ENCODE assay signal across 10 cellular contexts in genomic region chr17:77456951-77457548, GRCh38.
A peak's percentile ranks its signal among the peaks of the same experiment; 100 is the strongest.
DNase-seq lines count a peak whose midpoint lies in the region; ATAC-seq, FAIRE-seq and TF ChIP-seq lines count a peak whose summit lies in the region.
"Had no signal": no experiment of that assay in that cellular context is flagged by ENCODE, and none has a peak within 500 bp of the region (broad histone marks: within the 10 kb centered on the region; RNA-seq: fewer than 3 reads in every experiment).

No MANE protein-coding gene starts in this region.

- peaks cover 94% of the 10 kb centered on the region for H3K79me2 ChIP-seq in HepG2 (ENCODE audit: insufficient read depth, low read length)

- no peak for ATAC-seq in HepG2
- no peak for ATAC-seq in right lobe of liver
- ATAC-seq in upper lobe of left lung (ENCODE audit: low FRiP score in 2 of 2), result no peak

- no peak overlapping the region for H2AFZ ChIP-seq in HepG2 (ENCODE audit: low read length)

- POLR2A ChIA-PET in HepG2 (lab: Yijun Ruan, JAX), result no interaction called here

- DNase-seq in HepG2 (ENCODE audit: low spot score) (no peak), right lobe of liver (no peak), upper lobe of left lung (peak; percentile 49 to 55), urothelium cell line (ENCODE audit: low spot score) (no peak), coronary artery (ENCODE audit: low spot score) (no peak), SIG-M5 (lab: John Stamatoyannopoulos, UW) (no peak)
- peak; percentile 74 to 75 for DNase-seq in activated T-cell treated with anti-CD3 and anti-CD28 coated beads, Interleukin-2, amount 50 U/mL, for 48 hours
- DNase-seq: OCI-M1, retina had no signal

- 89% methylated on average over 13 of the region's 18 CpGs for WGBS in HepG2 (ENCODE audit: low lambda C conversion rate)
- WGBS in right lobe of liver (ENCODE audit: insufficient coverage, low coverage, low lambda C conversion rate, missing lambda C conversion rate), result 85% methylated on average over 4 of the region's 18 CpGs
- WGBS in upper lobe of left lung, 2 donors, result 60 to 73% methylated on average over 4 to 14 of the region's 18 CpGs

- H3K4me3 ChIP-seq in HepG2 (replicated peaks in 1 of 3; ENCODE audit: insufficient read depth in 1 of 3, low read depth in 2 of 3, low read length in 3 of 3) (no peak overlapping the region), right lobe of liver (no peak overlapping the region), mucosa of rectum (ENCODE audit: low read length in 2 of 2) (peak overlapping the region in 1 of 2 donors; percentile 45), upper lobe of left lung (peak overlapping the region in 1 of 4 donors; percentile 13), coronary artery (no peak overlapping the region)

- H3K9ac ChIP-seq in HepG2 (ENCODE audit: insufficient read depth, low read depth, low read length) (no peak overlapping the region), mucosa of rectum (ENCODE audit: low read depth in 1 of 2, low read length in 2 of 2) (peak overlapping the region in 1 of 2 donors; percentile 41)

- no peak overlapping the region for H3K4me2 ChIP-seq in HepG2 (ENCODE audit: low read depth, low read length)

- H3K27ac ChIP-seq in HepG2 (ENCODE audit: extremely low read length, insufficient read depth, low read length), result peak overlapping the region; percentile 24
- H3K27ac ChIP-seq in right lobe of liver, result no peak overlapping the region
- H3K27ac ChIP-seq in mucosa of rectum (ENCODE audit: low read depth in 2 of 2, low read length in 2 of 2), result peak overlapping the region; percentile 9 to 75
- peak overlapping the region in 3 of 4 donors; percentile 50 to 85 (median 80) for H3K27ac ChIP-seq in upper lobe of left lung
- H3K27ac ChIP-seq in coronary artery, result no peak overlapping the region

- no peak for TF ChIP-seq RAD21 in HepG2 (CRISPR knock-in tag; IDR thresholded peaks at IDR 0.05)

- FAIRE-seq in HepG2 (lab: Jason Lieb, UNC) (no peak), urothelium cell line (lab: Jason Lieb, UNC) (no peak)

- TF ChIP-seq EP300 in HepG2 (IDR thresholded peaks at IDR 0.05; ENCODE audit: low read depth in 2 of 2, low read length in 2 of 2), result no peak
- TF ChIP-seq EP300 in HepG2 (CRISPR knock-in tag; IDR thresholded peaks at IDR 0.05; ENCODE audit: borderline replicate concordance), result no peak
- no peak for TF ChIP-seq EP300 in upper lobe of left lung (IDR thresholded peaks at IDR 0.05)

- H3K4me1 ChIP-seq in HepG2 (ENCODE audit: insufficient read depth, low read length) (peaks cover 97% of the 10 kb centered on the region), right lobe of liver (peaks cover 0 to 66% (median 27%) of the 10 kb centered on the region in 4 donors), mucosa of rectum (ENCODE audit: control insufficient read depth in 2 of 2, insufficient read depth in 2 of 2, low read length in 2 of 2) (peaks cover 38 to 43% of the 10 kb centered on the region in 2 donors), upper lobe of left lung (peaks cover 59 to 89% (median 68%) of the 10 kb centered on the region in 4 donors)

- no peak for TF ChIP-seq CTCF in HepG2 (CRISPR knock-in tag; IDR thresholded peaks at IDR 0.05)
- TF ChIP-seq CTCF in right lobe of liver (IDR thresholded peaks at IDR 0.05), result no peak
- TF ChIP-seq CTCF in upper lobe of left lung (IDR thresholded peaks at IDR 0.05), result no peak
- TF ChIP-seq CTCF in coronary artery (IDR thresholded peaks at IDR 0.05), result no peak

- in situ Hi-C loops in HepG2 (cut with HindIII; ENCODE audit: extremely low pct_ligation_motif_present, low pct_unique_long_range_greater_than_20kb), result no loop called here

- no peak for TF ChIP-seq POLR2A in HepG2 (IDR thresholded peaks at IDR 0.05; ENCODE audit: insufficient read depth in 1 of 2, low read depth in 2 of 2, low read length in 2 of 2)
- no peak for TF ChIP-seq POLR2A in right lobe of liver (IDR thresholded peaks at IDR 0.05)
- TF ChIP-seq POLR2A in upper lobe of left lung (IDR thresholded peaks at IDR 0.05), result no peak

- no TSS peak for BruUV-seq in HepG2 (replicated peaks; lab: Mats Ljungman, UMichigan)

- CTCF ChIA-PET in HepG2 (lab: Yijun Ruan, JAX; ENCODE audit: low intra/inter-chr PET ratio, low total read pairs), result no interaction called here

- H3K9me3 ChIP-seq in HepG2 (ENCODE audit: low read length) (no peaks in the 10 kb centered on the region), right lobe of liver (no peaks in the 10 kb centered on the region), mucosa of rectum (ENCODE audit: control insufficient read depth in 2 of 2, low read length in 2 of 2) (no peaks in the 10 kb centered on the region), upper lobe of left lung (no peaks in the 10 kb centered on the region)

- no peaks in the 10 kb centered on the region for H3K27me3 ChIP-seq in HepG2 (ENCODE audit: control insufficient read depth in 1 of 2, insufficient read depth in 2 of 2, low read length in 2 of 2)
- H3K27me3 ChIP-seq in right lobe of liver, result no peaks in the 10 kb centered on the region
- H3K27me3 ChIP-seq in mucosa of rectum (ENCODE audit: control insufficient read depth in 2 of 2, insufficient read depth in 2 of 2, low read length in 2 of 2), result no peaks in the 10 kb centered on the region
- H3K27me3 ChIP-seq in upper lobe of left lung, result no peaks in the 10 kb centered on the region

- peaks cover 63% of the 10 kb centered on the region for H4K20me1 ChIP-seq in HepG2 (ENCODE audit: insufficient read depth, low read length)

- intact Hi-C loops in HepG2 (cut with micrococcal nuclease; ENCODE audit: unreplicated experiment), result no loop called here
- intact Hi-C loops in right lobe of liver (cut with DNase I), result no loop called here

- H3K36me3 ChIP-seq in HepG2 (replicated peaks in 1 of 2; ENCODE audit: control insufficient read depth in 1 of 2, insufficient read depth in 2 of 2, low read length in 2 of 2) (peaks cover 9 to 30% of the 10 kb centered on the region in 2 experiments), right lobe of liver (no peaks in the 10 kb centered on the region), mucosa of rectum (ENCODE audit: control insufficient read depth in 2 of 2, insufficient read depth in 2 of 2, low read length in 2 of 2) (peaks cover 0 to 5% of the 10 kb centered on the region in 2 donors), upper lobe of left lung (no peaks in the 10 kb centered on the region)

TF ChIP-seq in HepG2, 621 proteins besides CTCF, POLR2A, EP300 and RAD21:
- TF ChIP-seq ZNF263 (CRISPR knock-in tag; IDR thresholded peaks at IDR 0.05) (0 out of 2 replicates have a peak, but pooled peaks have one; percentile 8), NONO (IDR thresholded peaks at IDR 0.05) (no peak), NONO (CRISPR knock-in tag; conservative IDR thresholded peaks at IDR 0.05) (0 out of 2 replicates have a peak, but pooled peaks have one; percentile 24), ZNF382 (CRISPR knock-in tag; IDR thresholded peaks at IDR 0.05; ENCODE audit: borderline replicate concordance) (no peak), RBFOX2 (IDR thresholded peaks at IDR 0.05; ENCODE audit: low read depth, low read length) (peak; percentile 7; the same call in 1 of the 2 replicates), ZC3H13 (CRISPR knock-in tag; IDR thresholded peaks at IDR 0.05) (0 out of 2 replicates have a peak, but pooled peaks have one; percentile 37), FIP1L1 (IDR thresholded peaks at IDR 0.05; ENCODE audit: borderline replicate concordance, insufficient read depth, low read depth, low read length) (no peak), AGO2 (optimal IDR thresholded peaks at IDR 0.05; ENCODE audit: low read depth, low read length) (peak; percentile 75), ZNF800 (CRISPR knock-in tag; IDR thresholded peaks at IDR 0.05) (no peak), ZNF225 (CRISPR knock-in tag; IDR thresholded peaks at IDR 0.05) (0 out of 2 replicates have a peak, but pooled peaks have one; percentile 50), ZNF605 (CRISPR knock-in tag; IDR thresholded peaks at IDR 0.05) (no peak)

Comparison
In these comparisons a context has a peak if more than half of its experiments do, and no peak if none do; other contexts are left out.
1. H3K27ac ChIP-seq: peak in HepG2 (single experiment), mucosa of rectum (2 of 2) and upper lobe of left lung (3 of 4); none in right lobe of liver (0 of 3) and coronary artery (0 of 2).
2. DNase-seq: peak in activated T-cell treated with anti-CD3 and anti-CD28 coated beads, Interleukin-2, amount 50 U/mL, for 48 hours (2 of 2) and upper lobe of left lung (2 of 2); none in HepG2 (single experiment), right lobe of liver (0 of 3), urothelium cell line (single experiment), coronary artery (single experiment) and SIG-M5 (single experiment).